15 cellular contexts compared by ENCODE assay signal in the genomic region with DNA sequence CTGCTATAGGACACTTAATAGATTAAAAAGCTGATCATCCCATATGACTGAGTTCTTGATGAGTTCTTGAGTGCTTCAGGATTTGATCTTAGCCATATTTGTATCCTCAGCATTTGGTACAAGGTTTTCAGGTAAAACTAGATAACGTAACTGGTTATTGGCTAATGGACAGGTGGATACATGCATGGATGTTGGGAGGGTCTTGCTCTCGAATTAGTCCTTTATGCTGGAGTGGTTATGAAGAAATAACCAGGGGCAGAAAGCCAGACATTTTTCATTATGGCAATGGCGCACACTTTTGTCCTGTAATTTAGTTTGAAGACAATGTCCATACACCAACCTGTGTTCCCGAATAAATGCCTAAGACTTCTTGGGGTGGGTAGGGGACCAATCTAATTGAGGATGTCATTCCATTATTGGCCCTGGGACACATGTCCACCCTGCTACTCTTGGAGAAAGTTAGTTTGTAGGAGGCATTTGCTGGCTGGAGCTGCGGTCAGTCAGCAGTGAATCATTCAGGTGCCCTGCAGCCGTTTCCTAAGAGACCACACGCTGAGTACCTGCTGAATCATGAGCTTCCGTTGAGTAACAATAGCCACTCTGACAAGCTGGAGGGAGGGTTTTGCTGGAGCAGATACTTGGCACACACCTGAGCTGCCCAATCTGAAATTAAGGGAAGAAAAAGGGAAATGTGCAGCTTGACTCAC.
DNase-seq lines count a peak whose midpoint lies in the region; ATAC-seq and TF ChIP-seq lines count a peak whose summit lies in the region.
"Had no signal": no experiment of that assay in that cellular context is flagged by ENCODE, and none has a peak within 500 bp of the region (broad histone marks: within the 10 kb centered on the region; RNA-seq: fewer than 3 reads in every experiment).

No MANE protein-coding gene starts in this region.

- POLR2A ChIA-PET in SK-N-SH (lab: Yijun Ruan, JAX) = no interaction called here
- POLR2A ChIA-PET in Panc1 (lab: Charles Lee) = interaction anchor here (0.5 to 0.9 kb wide), 4 partner anchors 79 to 1503 kb away, joined by 3 to 5 read pairs (median 3); no protein-coding TSS in a partner anchor

- CTCF ChIA-PET in SK-N-SH (lab: Yijun Ruan, JAX) = no interaction called here
- CTCF ChIA-PET in Panc1 (lab: Charles Lee) = no interaction called here

- BruUV-seq in Panc1 (replicated peaks; lab: Mats Ljungman, UMichigan) = no TSS peak

- H3K4me3 ChIP-seq in SK-N-SH (ENCODE audit: low read depth in 2 of 2, low read length in 1 of 2) = no peak overlapping the region
- H3K4me3 ChIP-seq in Panc1 (ENCODE audit: low read depth in 2 of 2, low read length in 2 of 2) = no peak overlapping the region
- H3K4me3 ChIP-seq in upper lobe of right lung = no peak overlapping the region
- H3K4me3 ChIP-seq: HAP-1, mucosa of descending colon, sigmoid colon had no signal

- H3K4me1 ChIP-seq in SK-N-SH (ENCODE audit: control insufficient read depth in 1 of 2, insufficient read depth in 2 of 2, low read depth in 1 of 2, low read length in 1 of 2) = no peaks in the 10 kb centered on the region
- peaks cover 37% of the 10 kb centered on the region for H3K4me1 ChIP-seq in Panc1 (ENCODE audit: control insufficient read depth, insufficient read depth, low read length)
- peaks cover 29% of the 10 kb centered on the region for H3K4me1 ChIP-seq in foreskin keratinocyte
- H3K4me1 ChIP-seq in upper lobe of right lung = no peaks in the 10 kb centered on the region
- H3K4me1 ChIP-seq: HAP-1, sigmoid colon had no signal

- H3F3A ChIP-seq in SK-N-SH (replicated peaks; ENCODE audit: insufficient read depth) = no peaks in the 10 kb centered on the region

- H2AFZ ChIP-seq in SK-N-SH (ENCODE audit: low read depth) = no peak overlapping the region

- no peaks in the 10 kb centered on the region for H3K79me2 ChIP-seq in SK-N-SH (ENCODE audit: insufficient read depth)

- TF ChIP-seq CTCF in SK-N-SH (IDR thresholded peaks at IDR 0.05) (no peak), Panc1 (IDR thresholded peaks at IDR 0.05) (no peak), foreskin keratinocyte (conservative IDR thresholded peaks at IDR 0.05) (no peak), upper lobe of right lung (IDR thresholded peaks at IDR 0.05) (no peak)

- H3K4me2 ChIP-seq in SK-N-SH = no peak overlapping the region; the same call in 1 of the 2 replicates

- no peaks in the 10 kb centered on the region for H3K9me2 ChIP-seq in SK-N-SH

- no peak overlapping the region for H3K9ac ChIP-seq in SK-N-SH

- H3K9me3 ChIP-seq in SK-N-SH (no peaks in the 10 kb centered on the region), Panc1 (ENCODE audit: control insufficient read depth, insufficient read depth, low read depth, low read length) (peaks cover 4% of the 10 kb centered on the region; the same call in 1 of the 2 replicates), upper lobe of right lung (no peaks in the 10 kb centered on the region)
- H3K9me3 ChIP-seq: HAP-1, mucosa of descending colon, sigmoid colon had no signal

- TF ChIP-seq RAD21 in SK-N-SH (IDR thresholded peaks at IDR 0.05; ENCODE audit: low read length) = no peak

- in situ Hi-C loops in Panc1 (cut with HindIII; ENCODE audit: low pct_unique_long_range_greater_than_20kb, low sequenced_read_pairs) = no loop called here

- H3K27ac ChIP-seq in SK-N-SH (ENCODE audit: low read depth in 2 of 2, low read length in 1 of 2) (no peak overlapping the region), Panc1 (ENCODE audit: low read length) (peak overlapping the region; percentile 91), foreskin keratinocyte (peak overlapping the region; percentile 14), upper lobe of right lung (peak overlapping the region; percentile 55)
- H3K27ac ChIP-seq: sigmoid colon had no signal

- ATAC-seq in SK-N-SH treated with all-trans-retinoic acid at 6 μM for 48 hours (no peak), Panc1 (peak; percentile 97), foreskin keratinocyte (peak; percentile 99), upper lobe of right lung (peak; percentile 94), HG03095 (IDR thresholded peaks at IDR 0.05; ENCODE audit: unreplicated experiment) (no peak)
- ATAC-seq: mucosa of descending colon had no signal

- intact Hi-C loops in Panc1 (cut with micrococcal nuclease; ENCODE audit: unreplicated experiment) = loop anchor here (5.0 kb wide), 2 partner anchors 197 to 292 kb away; no protein-coding TSS in a partner anchor
- intact Hi-C loops in upper lobe of right lung (cut with DNase I) = no loop called here

- DNase-seq in SK-N-SH (no peak), Panc1 (ENCODE audit: low read depth, low spot score) (peak; percentile 94), foreskin keratinocyte (peak; percentile 96 to 99), upper lobe of right lung (peak; percentile 75), GM03348 (ENCODE audit: low spot score) (no peak)
- no peak for DNase-seq in stimulated activated naive CD4-positive, alpha-beta T cell treated with Interleukin-2 at 50 U/mL for 16 hours (lab: John Stamatoyannopoulos, UW)
- DNase-seq: aorta, GDM1, mucosa of descending colon, NCI-H2171, sigmoid colon, T-helper 2 cell had no signal

- TF ChIP-seq EP300 in SK-N-SH (IDR thresholded peaks at IDR 0.05; ENCODE audit: borderline replicate concordance in 1 of 2, low read depth in 1 of 2, low read length in 1 of 2) = 0 out of 4 replicates have a peak, but pooled peaks of 1 of the 2 experiments have one; percentile 51

- H4K20me1 ChIP-seq in SK-N-SH (ENCODE audit: insufficient read depth) = no peaks in the 10 kb centered on the region

- H3K27me3 ChIP-seq in SK-N-SH (ENCODE audit: insufficient read depth) (peaks cover 21% of the 10 kb centered on the region; the same call in 1 of the 2 replicates), Panc1 (ENCODE audit: control insufficient read depth, insufficient read depth, low read length) (no peaks in the 10 kb centered on the region), foreskin keratinocyte (no peaks in the 10 kb centered on the region), upper lobe of right lung (no peaks in the 10 kb centered on the region)
- H3K27me3 ChIP-seq: sigmoid colon had no signal

- H3K36me3 ChIP-seq in SK-N-SH (replicated peaks in 1 of 2; ENCODE audit: control insufficient read depth in 1 of 2, insufficient read depth in 2 of 2, low read length in 1 of 2) (no peaks in the 10 kb centered on the region), Panc1 (ENCODE audit: control insufficient read depth, insufficient read depth, low read length) (no peaks in the 10 kb centered on the region), upper lobe of right lung (no peaks in the 10 kb centered on the region)
- H3K36me3 ChIP-seq: HAP-1, sigmoid colon had no signal

- WGBS in SK-N-SH (ENCODE audit: low lambda C conversion rate) = 5% methylated on average over 6 of the region's 8 CpGs

TF ChIP-seq in SK-N-SH, 30 proteins besides CTCF, POLR2A, EP300 and RAD21 (continues in another document):
- peak; percentile 68; the same call in 1 of the 2 replicates for TF ChIP-seq FOSL2 (IDR thresholded peaks at IDR 0.05; ENCODE audit: borderline replicate concordance, low read depth)
- no peak for TF ChIP-seq GATA2 (CRISPR knock-in tag; IDR thresholded peaks at IDR 0.05)
- TF ChIP-seq, protein P1, sequence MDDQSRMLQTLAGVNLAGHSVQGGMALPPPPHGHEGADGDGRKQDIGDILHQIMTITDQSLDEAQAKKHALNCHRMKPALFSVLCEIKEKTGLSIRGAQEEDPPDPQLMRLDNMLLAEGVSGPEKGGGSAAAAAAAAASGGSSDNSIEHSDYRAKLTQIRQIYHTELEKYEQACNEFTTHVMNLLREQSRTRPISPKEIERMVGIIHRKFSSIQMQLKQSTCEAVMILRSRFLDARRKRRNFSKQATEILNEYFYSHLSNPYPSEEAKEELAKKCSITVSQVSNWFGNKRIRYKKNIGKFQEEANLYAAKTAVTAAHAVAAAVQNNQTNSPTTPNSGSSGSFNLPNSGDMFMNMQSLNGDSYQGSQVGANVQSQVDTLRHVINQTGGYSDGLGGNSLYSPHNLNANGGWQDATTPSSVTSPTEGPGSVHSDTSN (IDR thresholded peaks at IDR 0.05) = peak; percentile 35; the same call in 1 of the 2 replicates
- no peak for TF ChIP-seq SMC3 (IDR thresholded peaks at IDR 0.05; ENCODE audit: low read depth, low read length)
- no peak for TF ChIP-seq RCOR1 (IDR thresholded peaks at IDR 0.05; ENCODE audit: low read length)
- peak; percentile 45; the same call in 1 of the 2 replicates for TF ChIP-seq TCF12 (IDR thresholded peaks at IDR 0.05)
- TF ChIP-seq, protein P2, sequence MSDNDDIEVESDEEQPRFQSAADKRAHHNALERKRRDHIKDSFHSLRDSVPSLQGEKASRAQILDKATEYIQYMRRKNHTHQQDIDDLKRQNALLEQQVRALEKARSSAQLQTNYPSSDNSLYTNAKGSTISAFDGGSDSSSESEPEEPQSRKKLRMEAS (IDR thresholded peaks at IDR 0.05; ENCODE audit: low read depth) = no peak
- TF ChIP-seq JUND (IDR thresholded peaks at IDR 0.05) = peak; percentile 57

TF ChIP-seq in SK-N-SH treated with all-trans-retinoic acid at 6 μM for 48 hours, 23 proteins besides CTCF, POLR2A, EP300 and RAD21 (continues in another document):
- TF ChIP-seq, protein P3, sequence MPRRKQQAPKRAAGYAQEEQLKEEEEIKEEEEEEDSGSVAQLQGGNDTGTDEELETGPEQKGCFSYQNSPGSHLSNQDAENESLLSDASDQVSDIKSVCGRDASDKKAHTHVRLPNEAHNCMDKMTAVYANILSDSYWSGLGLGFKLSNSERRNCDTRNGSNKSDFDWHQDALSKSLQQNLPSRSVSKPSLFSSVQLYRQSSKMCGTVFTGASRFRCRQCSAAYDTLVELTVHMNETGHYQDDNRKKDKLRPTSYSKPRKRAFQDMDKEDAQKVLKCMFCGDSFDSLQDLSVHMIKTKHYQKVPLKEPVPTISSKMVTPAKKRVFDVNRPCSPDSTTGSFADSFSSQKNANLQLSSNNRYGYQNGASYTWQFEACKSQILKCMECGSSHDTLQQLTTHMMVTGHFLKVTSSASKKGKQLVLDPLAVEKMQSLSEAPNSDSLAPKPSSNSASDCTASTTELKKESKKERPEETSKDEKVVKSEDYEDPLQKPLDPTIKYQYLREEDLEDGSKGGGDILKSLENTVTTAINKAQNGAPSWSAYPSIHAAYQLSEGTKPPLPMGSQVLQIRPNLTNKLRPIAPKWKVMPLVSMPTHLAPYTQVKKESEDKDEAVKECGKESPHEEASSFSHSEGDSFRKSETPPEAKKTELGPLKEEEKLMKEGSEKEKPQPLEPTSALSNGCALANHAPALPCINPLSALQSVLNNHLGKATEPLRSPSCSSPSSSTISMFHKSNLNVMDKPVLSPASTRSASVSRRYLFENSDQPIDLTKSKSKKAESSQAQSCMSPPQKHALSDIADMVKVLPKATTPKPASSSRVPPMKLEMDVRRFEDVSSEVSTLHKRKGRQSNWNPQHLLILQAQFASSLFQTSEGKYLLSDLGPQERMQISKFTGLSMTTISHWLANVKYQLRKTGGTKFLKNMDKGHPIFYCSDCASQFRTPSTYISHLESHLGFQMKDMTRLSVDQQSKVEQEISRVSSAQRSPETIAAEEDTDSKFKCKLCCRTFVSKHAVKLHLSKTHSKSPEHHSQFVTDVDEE (CRISPR knock-in tag; IDR thresholded peaks at IDR 0.05) = no peak
- TF ChIP-seq ZC3H10 (CRISPR knock-in tag; IDR thresholded peaks at IDR 0.05) = no peak
- no peak for TF ChIP-seq PPARA (CRISPR knock-in tag; IDR thresholded peaks at IDR 0.05; ENCODE audit: borderline replicate concordance)
- TF ChIP-seq ARNTL (CRISPR knock-in tag; IDR thresholded peaks at IDR 0.05; ENCODE audit: borderline replicate concordance, low read depth) = no peak
- TF ChIP-seq CSDC2 (CRISPR knock-in tag; IDR thresholded peaks at IDR 0.05) = no peak

Comparison
In these comparisons a context has a peak if more than half of its experiments do, and no peak if none do; other contexts are left out.
1. DNase-seq: peak in Panc1 (single experiment), foreskin keratinocyte (2 of 2) and upper lobe of right lung (single experiment); none in SK-N-SH (single experiment), stimulated activated naive CD4-positive, alpha-beta T cell treated with Interleukin-2 at 50 U/mL for 16 hours (single experiment) and GM03348 (single experiment).
2. H3K27ac ChIP-seq: peak in Panc1 (single experiment), foreskin keratinocyte (single experiment) and upper lobe of right lung (single experiment); none in SK-N-SH (0 of 2).
3. ATAC-seq: peak in Panc1 (single experiment), foreskin keratinocyte (single experiment) and upper lobe of right lung (single experiment); none in SK-N-SH treated with all-trans-retinoic acid at 6 μM for 48 hours (single experiment) and HG03095 (single experiment).